17 cellular contexts compared by ENCODE assay signal in genomic region chr5:33410221-33410620, GRCh38. TPM values are rescaled to one million over a fixed set of nuclear protein-coding genes. Genes with fewer than 3 reads are reported as not detected.
A peak's percentile ranks its signal among the peaks of the same experiment; 100 is the strongest.
DNase-seq lines count a peak whose midpoint lies in the region; ATAC-seq and TF ChIP-seq lines count a peak whose summit lies in the region.
"Had no signal": no experiment of that assay in that cellular context is flagged by ENCODE, and none has a peak within 500 bp of the region (broad histone marks: within the 10 kb centered on the region; RNA-seq: fewer than 3 reads in every experiment).

No MANE protein-coding gene starts in this region.

- WGBS in IMR-90 (ENCODE audit: extremely low coverage in 2 of 2, insufficient read length in 1 of 2), 2 experiments, result no CpG with 5 or more reads among the region's 1 CpG
- WGBS in spleen, 5 donors, result 58 to 86% (median 61%) methylated on average over 1 of the region's 1 CpG

- TF ChIP-seq POLR2A in IMR-90 (IDR thresholded peaks at IDR 0.05; ENCODE audit: low read depth, low read length) (no peak), spleen (IDR thresholded peaks at IDR 0.05) (no peak)

- TF ChIP-seq CTCF in IMR-90 (conservative IDR thresholded peaks at IDR 0.05; ENCODE audit: low read depth, low read length) (no peak), fibroblast of villous mesenchyme (IDR thresholded peaks at IDR 0.05; ENCODE audit: insufficient read depth, low read depth, low read length) (no peak), spleen (IDR thresholded peaks at IDR 0.05 in 8 of 11, conservative IDR thresholded peaks at IDR 0.05 in 3 of 11) (no peak)

- peaks cover 0 to 2% (median 0%) of the 10 kb centered on the region in 8 donors for H3K9me3 Mint-ChIP-seq in CD4-positive, alpha-beta memory T cell
- H3K9me3 Mint-ChIP-seq: CD8-positive, alpha-beta memory T cell had no signal

- no peak overlapping the region for H3K4me2 ChIP-seq in IMR-90 (ENCODE audit: low read depth, low read length)
- H3K4me2 ChIP-seq: BLaER1 treated with 17β-estradiol and CSF1 and Interleukin-3, amounts not matched to agents 10 nM and 100 nM had no signal

- H3K23ac ChIP-seq in IMR-90 (ENCODE audit: low read depth, low read length), result no peak overlapping the region

- no peak overlapping the region for H3K4me3 ChIP-seq in IMR-90 (ENCODE audit: insufficient read depth, low read depth, low read length)
- H3K4me3 ChIP-seq in fibroblast of villous mesenchyme (ENCODE audit: low read depth, low read length), result no peak overlapping the region
- no peak overlapping the region for H3K4me3 ChIP-seq in muscle layer of duodenum (ENCODE audit: low read depth in 1 of 2, low read length in 2 of 2)
- no peak overlapping the region for H3K4me3 ChIP-seq in stomach smooth muscle (ENCODE audit: low read length in 2 of 2)
- no peak overlapping the region for H3K4me3 ChIP-seq in CD4-positive, alpha-beta memory T cell (ENCODE audit: low read length in 2 of 2)
- H3K4me3 ChIP-seq in spleen, result no peak overlapping the region
- H3K4me3 ChIP-seq: BLaER1 treated with 17β-estradiol and CSF1 and Interleukin-3, amounts not matched to agents 10 nM and 100 nM; GM12878 had no signal

- no peaks in the 10 kb centered on the region for H3K79me1 ChIP-seq in IMR-90 (ENCODE audit: low read depth in 1 of 2, low read length in 2 of 2)

- 0 out of 2 replicates have a peak overlapping the region, but pooled peaks have one; percentile 2 for H3K18ac ChIP-seq in IMR-90 (ENCODE audit: low read depth, low read length)

- no peak overlapping the region for H2BK15ac ChIP-seq in IMR-90 (ENCODE audit: low read depth, low read length)

- no peak overlapping the region for H2BK20ac ChIP-seq in IMR-90 (ENCODE audit: low read depth, low read length)

- no peak overlapping the region for H3K4ac ChIP-seq in IMR-90 (ENCODE audit: low read depth, low read length)

- 0 out of 2 replicates have a peak, but pooled peaks cover 2% of the 10 kb centered on the region for H3K9me1 ChIP-seq in IMR-90 (ENCODE audit: insufficient read depth, low read length)

- H3K4me1 ChIP-seq in IMR-90 (ENCODE audit: control insufficient read depth, insufficient read depth, low read length) (peaks cover 2% of the 10 kb centered on the region), muscle layer of duodenum (ENCODE audit: control insufficient read depth in 1 of 2, insufficient read depth in 2 of 2, low read length in 2 of 2) (peaks cover 0 to 30% of the 10 kb centered on the region in 2 donors), stomach smooth muscle (ENCODE audit: control insufficient read depth, insufficient read depth, low read length) (peaks cover 16% of the 10 kb centered on the region), spleen (no peaks in the 10 kb centered on the region)
- no peaks in the 10 kb centered on the region for H3K4me1 ChIP-seq in CD4-positive, alpha-beta memory T cell (ENCODE audit: insufficient read depth, low read length)
- H3K4me1 ChIP-seq: BLaER1 treated with 17β-estradiol and CSF1 and Interleukin-3, amounts not matched to agents 10 nM and 100 nM had no signal

- POLR2A ChIA-PET in IMR-90 (lab: Charles Lee; ENCODE audit: unreplicated experiment), result no interaction called here
- POLR2A ChIA-PET in CD4-positive, alpha-beta memory T cell (lab: Charles Lee; ENCODE audit: partially characterized antibody), result no interaction called here

- no peaks in the 10 kb centered on the region for H3K36me3 ChIP-seq in IMR-90 (ENCODE audit: control insufficient read depth, insufficient read depth, low read length)
- H3K36me3 ChIP-seq in muscle layer of duodenum (ENCODE audit: control insufficient read depth in 1 of 2, insufficient read depth in 2 of 2, low read length in 2 of 2), result no peaks in the 10 kb centered on the region
- no peaks in the 10 kb centered on the region for H3K36me3 ChIP-seq in stomach smooth muscle (ENCODE audit: control insufficient read depth in 2 of 2, insufficient read depth in 2 of 2, low read length in 2 of 2)
- H3K36me3 ChIP-seq in CD4-positive, alpha-beta memory T cell (ENCODE audit: insufficient read depth, low read length), result no peaks in the 10 kb centered on the region
- no peaks in the 10 kb centered on the region for H3K36me3 ChIP-seq in spleen
- H3K36me3 ChIP-seq: BLaER1 treated with 17β-estradiol and CSF1 and Interleukin-3, amounts not matched to agents 10 nM and 100 nM had no signal

- no peaks in the 10 kb centered on the region for H3K9me3 ChIP-seq in IMR-90 (ENCODE audit: control insufficient read depth, insufficient read depth, low read length)
- H3K9me3 ChIP-seq in muscle layer of duodenum (ENCODE audit: control insufficient read depth in 1 of 2, low read length in 2 of 2), result no peaks in the 10 kb centered on the region
- H3K9me3 ChIP-seq in stomach smooth muscle (ENCODE audit: control insufficient read depth in 2 of 2, low read length in 2 of 2), result no peaks in the 10 kb centered on the region
- no peaks in the 10 kb centered on the region for H3K9me3 ChIP-seq in CD4-positive, alpha-beta memory T cell (ENCODE audit: control insufficient read depth in 1 of 2, low read length in 2 of 2)
- no peaks in the 10 kb centered on the region for H3K9me3 ChIP-seq in spleen

- no peak overlapping the region for H2AK5ac ChIP-seq in IMR-90 (ENCODE audit: low read depth, low read length)

- no peak overlapping the region for H4K8ac ChIP-seq in IMR-90 (ENCODE audit: low read depth in 2 of 2, low read length in 2 of 2)

- H2AK9ac ChIP-seq in IMR-90 (replicated peaks; ENCODE audit: low read depth, low read length, poor library complexity), result no peak overlapping the region

- H2BK5ac ChIP-seq in IMR-90 (ENCODE audit: low read depth, low read length, poor library complexity, severe bottlenecking), result no peak overlapping the region

- H4K20me1 ChIP-seq in IMR-90 (ENCODE audit: insufficient read depth, low read length), result no peaks in the 10 kb centered on the region
- H4K20me1 ChIP-seq: BLaER1 treated with 17β-estradiol and CSF1 and Interleukin-3, amounts not matched to agents 10 nM and 100 nM had no signal

- intact Hi-C loops in IMR-90 (cut with micrococcal nuclease), result no loop called here
- intact Hi-C loops in CD4-positive, alpha-beta memory T cell (cut with micrococcal nuclease), result no loop called here
- intact Hi-C loops in spleen (cut with DNase I; ENCODE audit: low total_unique reads), result no loop called here

- peaks cover 6 to 8% of the 10 kb centered on the region in 2 donors for H3K27me3 Mint-ChIP-seq in CD4-positive, alpha-beta memory T cell

- no peak overlapping the region for H2BK120ac ChIP-seq in IMR-90 (ENCODE audit: low read depth, low read length)

- no peak overlapping the region for H3K9ac ChIP-seq in IMR-90 (ENCODE audit: low read depth, low read length)
- no peak overlapping the region for H3K9ac ChIP-seq in stomach smooth muscle (ENCODE audit: low read length in 2 of 2)
- H3K9ac ChIP-seq: BLaER1 treated with 17β-estradiol and CSF1 and Interleukin-3, amounts not matched to agents 10 nM and 100 nM had no signal

- no peak overlapping the region for H3K56ac ChIP-seq in IMR-90 (ENCODE audit: extremely low read depth, insufficient read depth, low read length)

- dilution Hi-C loops in IMR-90 (cut with HindIII; ENCODE audit: low sequenced_read_pairs, unreplicated experiment), result no loop called here

- no peaks in the 10 kb centered on the region for H3K4me1 Mint-ChIP-seq in CD4-positive, alpha-beta memory T cell
- H3K4me1 Mint-ChIP-seq: B cell; CD8-positive, alpha-beta memory T cell had no signal

- H3K27me3 ChIP-seq in IMR-90 (ENCODE audit: control insufficient read depth, insufficient read depth, low read length) (no peaks in the 10 kb centered on the region), muscle layer of duodenum (ENCODE audit: low read depth, low read length) (no peaks in the 10 kb centered on the region), stomach smooth muscle (ENCODE audit: control insufficient read depth in 1 of 2, insufficient read depth in 2 of 2, low read length in 2 of 2) (no peaks in the 10 kb centered on the region), spleen (replicated peaks in 1 of 7) (no peaks in the 10 kb centered on the region)
- H3K27me3 ChIP-seq in CD4-positive, alpha-beta memory T cell (ENCODE audit: insufficient read depth, low read length), result no peaks in the 10 kb centered on the region
- H3K27me3 ChIP-seq: BLaER1 treated with 17β-estradiol and CSF1 and Interleukin-3, amounts not matched to agents 10 nM and 100 nM had no signal

- H3K27ac ChIP-seq in IMR-90 (ENCODE audit: insufficient read depth, low read length) (no peak overlapping the region; the same call in 1 of the 2 replicates), muscle layer of duodenum (ENCODE audit: low read length) (peak overlapping the region; percentile 3), stomach smooth muscle (ENCODE audit: low read length) (peak overlapping the region; percentile 64), spleen (no peak overlapping the region)
- no peak overlapping the region for H3K27ac ChIP-seq in CD4-positive, alpha-beta memory T cell (ENCODE audit: low read depth, low read length)
- H3K27ac ChIP-seq: BLaER1 treated with 17β-estradiol and CSF1 and Interleukin-3, amounts not matched to agents 10 nM and 100 nM had no signal

- no peak overlapping the region for H2AFZ ChIP-seq in IMR-90 (replicated peaks; ENCODE audit: low read length, poor library complexity)

- no peaks in the 10 kb centered on the region for H3K36me3 Mint-ChIP-seq in CD4-positive, alpha-beta memory T cell
- H3K36me3 Mint-ChIP-seq: CD8-positive, alpha-beta memory T cell had no signal

- no peak overlapping the region for H3K14ac ChIP-seq in IMR-90 (replicated peaks; ENCODE audit: low read depth, low read length)

- in situ Hi-C loops in IMR-90 (cut with MboI; ENCODE audit: low sequenced_read_pairs), result loop anchor here (25.0 kb wide), 1 partner anchor 223 kb away; no protein-coding TSS in a partner anchor

- CTCF ChIA-PET in IMR-90 (lab: Yijun Ruan, JAX), result no interaction called here
- CTCF ChIA-PET in CD4-positive, alpha-beta memory T cell (lab: Charles Lee; ENCODE audit: partially characterized antibody), result no interaction called here

- ATAC-seq in IMR-90 (ENCODE audit: low read depth), result no peak
- ATAC-seq: GM12878 had no signal

- TF ChIP-seq RAD21 in IMR-90 (IDR thresholded peaks at IDR 0.05; ENCODE audit: low read length), result no peak

- no peak overlapping the region for H3K4me3 Mint-ChIP-seq in CD4-positive, alpha-beta memory T cell
- H3K4me3 Mint-ChIP-seq: B cell; CD8-positive, alpha-beta memory T cell; H9 had no signal

- no peak for DNase-seq in IMR-90
- DNase-seq in fibroblast of villous mesenchyme (ENCODE audit: low read depth), result peak; percentile 7
- DNase-seq in GM19238 (ENCODE audit: insufficient read length, low spot score), result no peak
- no peak for DNase-seq in CD4-positive, alpha-beta memory T cell
- no peak for DNase-seq in spleen
- DNase-seq: CD8-positive, alpha-beta memory T cell; COR-L47; DMS 273 treated with DMSO at 0.1 percent for 48 hours; DMS53; DND-41; EL; H9 had no signal

- H4K91ac ChIP-seq in IMR-90 (ENCODE audit: insufficient read depth, low read depth, low read length), result no peak overlapping the region

- BruUV-seq in IMR-90 (replicated peaks; lab: Mats Ljungman, UMichigan), result no TSS peak

- no peak overlapping the region for H3K27ac Mint-ChIP-seq in CD4-positive, alpha-beta memory T cell
- H3K27ac Mint-ChIP-seq: B cell; CD8-positive, alpha-beta memory T cell; H9 had no signal

- peak overlapping the region; percentile 61; the same call in 1 of the 2 replicates for H4K5ac ChIP-seq in IMR-90 (ENCODE audit: low read depth, low read length)

RNA-seq across cellular contexts. Expression of gene TARS1, which starts 30.5 kb away (rescaled TPM):
- total RNA-seq in IMR-90 (2012; rRNA removed) (175 and 219 TPM in 2 replicates), fibroblast of villous mesenchyme (288 and 293 TPM in 2 replicates), spleen (10 to 100 TPM; 42.7 to 90.0 (median 63.3) TPM)
- polyA plus RNA-seq in IMR-90 (2012; rRNA removed) (68.4 and 90.8 TPM in 2 replicates), spleen (10 to 100 TPM; 43.2 to 45.5 (median 45.0) TPM)
- polyA plus RNA-seq in IMR-90 (2012; cell fraction: cytosol; rRNA removed), result 16.3 and 29.2 TPM in 2 replicates
- polyA plus RNA-seq in IMR-90 (2012; cell fraction: nucleus; rRNA removed; ENCODE audit: low replicate concordance), result 8.5 and 62.4 TPM in 2 replicates
- 100 to 1,000 TPM; 111 to 126 TPM for total RNA-seq in CD4-positive, alpha-beta memory T cell
- polyA plus RNA-seq in CD4-positive, alpha-beta memory T cell, result 10 to 100 TPM; 51.9 to 61.3 TPM

Comparison
In these comparisons a context has a peak if more than half of its experiments do, and no peak if none do; other contexts are left out.
1. H3K27ac ChIP-seq: peak in muscle layer of duodenum (single experiment) and stomach smooth muscle (single experiment); none in IMR-90 (single experiment), CD4-positive, alpha-beta memory T cell (single experiment) and spleen (0 of 8).